8 cellular contexts compared by ENCODE assay signal in the genomic region with DNA sequence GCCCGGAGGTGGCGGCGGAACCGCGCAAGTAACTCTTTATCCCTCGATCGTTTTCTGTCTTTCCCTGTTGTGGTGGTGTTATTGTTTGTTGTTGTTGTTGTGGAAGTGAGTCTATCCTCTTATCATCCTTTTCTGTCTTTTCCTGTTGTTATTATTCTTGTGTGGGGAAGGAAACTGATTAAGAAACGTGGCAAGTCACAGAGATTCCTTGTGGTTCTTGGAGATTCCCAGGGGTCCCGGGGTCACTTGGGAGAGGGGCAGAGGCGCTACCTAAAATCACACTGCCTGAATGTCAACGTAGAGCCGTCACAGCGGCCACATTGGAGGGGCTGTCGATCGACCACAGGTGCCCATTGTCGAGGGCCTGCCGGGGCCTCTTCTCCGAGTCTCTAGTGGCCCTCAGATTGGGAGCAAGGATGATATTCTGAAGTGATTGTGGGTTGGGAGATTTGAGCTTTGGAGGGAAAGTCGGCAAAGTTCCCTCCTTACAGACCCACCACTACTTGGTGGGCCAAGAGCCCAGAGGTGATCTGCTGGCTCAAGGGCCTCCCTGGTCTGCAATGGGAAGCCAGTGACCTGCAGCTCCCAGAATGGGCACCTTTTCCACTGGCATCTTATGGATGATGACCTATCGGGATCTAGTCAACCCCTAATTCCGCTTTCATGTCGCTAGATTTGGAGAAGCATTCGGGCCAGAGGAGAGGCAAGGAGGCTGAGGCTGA. TPM values are rescaled to one million over a fixed set of nuclear protein-coding genes. Genes with fewer than 3 reads are reported as not detected.
A peak's percentile ranks its signal among the peaks of the same experiment; 100 is the strongest.
DNase-seq lines count a peak whose midpoint lies in the region; ATAC-seq, FAIRE-seq and TF ChIP-seq lines count a peak whose summit lies in the region.

No MANE protein-coding gene starts in this region.

- no peak for DNase-seq in activated T-cell treated with anti-CD3 and anti-CD28 coated beads, Interleukin-2, amount 50 U/mL, for 4 hours
- DNase-seq in activated T-cell treated with anti-CD3 and anti-CD28 coated beads for 4 hours (no peak), GM12878 (ENCODE audit: low read depth, low spot score) (no peak), right lobe of liver (no peak), upper lobe of left lung (peak; percentile 25 to 32), germinal center (ENCODE audit: low spot score) (no peak), GOT3 (lab: John Stamatoyannopoulos, UW) (no peak)

- SMC1A ChIA-PET in GM12878 (lab: Charles Lee; ENCODE audit: uncharacterized antibody, unreplicated experiment), result interaction anchor here (1.0 to 11.3 kb wide), 8 partner anchors 15 to 217 kb away, joined by 3 to 250 read pairs (median 60); a partner anchor contains a TSS

- H3K4me3 ChIP-seq in GM12878 (peak overlapping the region; percentile 97), right lobe of liver (peak overlapping the region; percentile 55 to 91 (median 83)), upper lobe of left lung (peak overlapping the region; percentile 79 to 93 (median 88))

- H3K27me3 ChIP-seq in GM12878 (replicated peaks in 1 of 2; ENCODE audit: control insufficient read depth in 2 of 2, insufficient read depth in 2 of 2, low read length in 1 of 2) (no peaks in the 10 kb centered on the region), right lobe of liver (no peaks in the 10 kb centered on the region), upper lobe of left lung (no peaks in the 10 kb centered on the region)

- under 1% methylated on average over 23 of the region's 23 CpGs for WGBS in GM12878 (ENCODE audit: insufficient coverage, insufficient replicate concordance, low lambda C conversion rate, missing lambda C conversion rate)
- 12% methylated on average over 16 of the region's 23 CpGs for WGBS in right lobe of liver (ENCODE audit: insufficient coverage, low coverage, low lambda C conversion rate, missing lambda C conversion rate)
- 13 to 16% methylated on average over 17 to 23 of the region's 23 CpGs for WGBS in upper lobe of left lung, 2 donors

- no peaks in the 10 kb centered on the region; the same call in 1 of the 2 replicates for H4K20me1 ChIP-seq in GM12878 (ENCODE audit: control insufficient read depth, insufficient read depth)

- FAIRE-seq in GM12878 (lab: Jason Lieb, UNC), result no peak

- TF ChIP-seq CTCF in GM12878 (IDR thresholded peaks at IDR 0.05 in 2 of 3, conservative IDR thresholded peaks at IDR 0.05 in 1 of 3; ENCODE audit: control insufficient read depth in 2 of 3, extremely low read depth in 1 of 3, insufficient read depth in 1 of 3, low read depth in 3 of 3, low read length in 3 of 3), result no peak
- TF ChIP-seq CTCF in right lobe of liver (IDR thresholded peaks at IDR 0.05), result no peak
- no peak for TF ChIP-seq CTCF in upper lobe of left lung (IDR thresholded peaks at IDR 0.05)

- intact Hi-C loops in GM12878 (cut with micrococcal nuclease; ENCODE audit: unreplicated experiment), result no loop called here
- intact Hi-C loops in right lobe of liver (cut with DNase I), result loop anchor here (5.0 to 10.0 kb wide), 2 partner anchors 117 to 119 kb away; a partner anchor contains a TSS

- POLR2A ChIA-PET in GM12878 (lab: Charles Lee), result interaction anchor here (0.5 to 6.5 kb wide), 11 partner anchors 13 to 517 kb away, joined by 3 to 67 read pairs (median 5); a partner anchor contains a TSS

- peak overlapping the region; percentile 97 for H3K27ac ChIP-seq in GM12878 (ENCODE audit: control insufficient read depth, insufficient read depth)
- H3K27ac ChIP-seq in right lobe of liver, result peak overlapping the region; percentile 95 to 98 (median 97)
- H3K27ac ChIP-seq in upper lobe of left lung, result peak overlapping the region; percentile 95 to 99 (median 99)

- peaks cover 14% of the 10 kb centered on the region for H3K36me3 Mint-ChIP-seq in activated T-cell treated with anti-CD3 and anti-CD28 coated beads, Interleukin-2, amount 50 U/mL, for 4 hours (ENCODE audit: insufficient read depth)

- peaks cover 0 to 7% of the 10 kb centered on the region in 2 experiments; a peak in 1 of 4 replicates for H3K36me3 ChIP-seq in GM12878 (ENCODE audit: control insufficient read depth in 2 of 2, insufficient read depth in 2 of 2, low read length in 1 of 2)
- H3K36me3 ChIP-seq in right lobe of liver, result peaks cover 0 to 9% (median 1%) of the 10 kb centered on the region in 4 donors
- peaks cover 0 to 5% (median 0%) of the 10 kb centered on the region in 4 donors for H3K36me3 ChIP-seq in upper lobe of left lung

- CTCF ChIA-PET in GM12878 (lab: Yijun Ruan, JAX), result interaction anchor here (0.6 to 6.4 kb wide), 11 partner anchors 63 to 623 kb away, joined by 3 to 192 read pairs (median 19); a partner anchor contains a TSS

- in situ Hi-C loops in GM12878 (cut with MboI), result loop anchor here (10.0 kb wide), 2 partner anchors 577 to 1027 kb away; no protein-coding TSS in a partner anchor

- H3K4me1 Mint-ChIP-seq in activated T-cell treated with anti-CD3 and anti-CD28 coated beads, Interleukin-2, amount 50 U/mL, for 4 hours (ENCODE audit: low read depth), result peaks cover 64% of the 10 kb centered on the region

- H3K4me3 Mint-ChIP-seq in activated T-cell treated with anti-CD3 and anti-CD28 coated beads, Interleukin-2, amount 50 U/mL, for 4 hours, result peak overlapping the region; percentile 95

- H3K9ac ChIP-seq in GM12878 (ENCODE audit: control insufficient read depth, insufficient read depth, low read length), result peak overlapping the region; percentile 95

- TF ChIP-seq RAD21 in GM12878 (IDR thresholded peaks at IDR 0.05; ENCODE audit: insufficient read depth, low read depth, low read length), result no peak

- H3K9me3 ChIP-seq in GM12878 (replicated peaks; ENCODE audit: control insufficient read depth, insufficient read depth, low read length) (no peaks in the 10 kb centered on the region), right lobe of liver (no peaks in the 10 kb centered on the region), upper lobe of left lung (no peaks in the 10 kb centered on the region)

- peaks cover 55% of the 10 kb centered on the region for H3K79me2 ChIP-seq in GM12878 (ENCODE audit: control insufficient read depth, insufficient read depth, low read length)

- TF ChIP-seq POLR2A in GM12878 (IDR thresholded peaks at IDR 0.05; ENCODE audit: low read depth, low read length), result no peak
- TF ChIP-seq POLR2A in right lobe of liver (IDR thresholded peaks at IDR 0.05), result no peak
- peak in 1 of 4 donors; percentile 5 for TF ChIP-seq POLR2A in upper lobe of left lung (IDR thresholded peaks at IDR 0.05)

- H3K27me3 Mint-ChIP-seq in activated T-cell treated with anti-CD3 and anti-CD28 coated beads, Interleukin-2, amount 50 U/mL, for 4 hours (ENCODE audit: low read depth), result no peaks in the 10 kb centered on the region

- RAD21 ChIA-PET in GM12878 (lab: Charles Lee; ENCODE audit: unreplicated experiment), result interaction anchor here (2.1 to 8.2 kb wide), 9 partner anchors 15 to 223 kb away, joined by 12 to 236 read pairs (median 46); a partner anchor contains a TSS

- H3K4me1 ChIP-seq in GM12878 (ENCODE audit: control insufficient read depth, insufficient read depth, low read length) (peaks cover 16% of the 10 kb centered on the region), right lobe of liver (peaks cover 0 to 43% (median 13%) of the 10 kb centered on the region in 4 donors), upper lobe of left lung (peaks cover 30 to 48% (median 40%) of the 10 kb centered on the region in 4 donors)

- peak overlapping the region; percentile 45 for H2AFZ ChIP-seq in GM12878 (ENCODE audit: control insufficient read depth, low read depth, low read length)

- no peaks in the 10 kb centered on the region for H3K9me3 Mint-ChIP-seq in activated T-cell treated with anti-CD3 and anti-CD28 coated beads, Interleukin-2, amount 50 U/mL, for 4 hours

- ATAC-seq in activated T-cell treated with anti-CD3 and anti-CD28 coated beads, Interleukin-2, amount 50 U/mL, for 4 hours, result no peak
- ATAC-seq in GM12878 (peak; percentile 3; the same call in 1 of the 3 replicates), right lobe of liver (no peak), upper lobe of left lung (ENCODE audit: low FRiP score in 2 of 2) (no peak), GM21528 (IDR thresholded peaks at IDR 0.05; ENCODE audit: low FRiP score, unreplicated experiment) (no peak)

- TSS peak; percentile 50 for BruUV-seq in GM12878 (replicated peaks; lab: Mats Ljungman, UMichigan)

- TF ChIP-seq EP300 in GM12878 (IDR thresholded peaks at IDR 0.05; ENCODE audit: borderline replicate concordance in 1 of 2, control insufficient read depth in 1 of 2, low read depth in 2 of 2, low read length in 2 of 2) (no peak), upper lobe of left lung (IDR thresholded peaks at IDR 0.05) (no peak)

- peak overlapping the region; percentile 70 for H3K4me2 ChIP-seq in GM12878 (ENCODE audit: control insufficient read depth, insufficient read depth)

TF ChIP-seq in GM12878, 131 proteins besides CTCF, POLR2A, EP300 and RAD21:
- TF ChIP-seq ZNF217 (IDR thresholded peaks at IDR 0.05), result no peak
- 0 out of 4 replicates have a peak, but pooled peaks of 1 of the 2 experiments have one; percentile 14 for TF ChIP-seq ETV6 (conservative IDR thresholded peaks at IDR 0.05 in 1 of 2, IDR thresholded peaks at IDR 0.05 in 1 of 2; ENCODE audit: borderline replicate concordance in 1 of 2, low read depth in 1 of 2)
- TF ChIP-seq WRNIP1 (IDR thresholded peaks at IDR 0.05; ENCODE audit: borderline replicate concordance, low read depth, low read length), result 0 out of 2 replicates have a peak, but pooled peaks have one; percentile 10
- TF ChIP-seq JUNB (IDR thresholded peaks at IDR 0.05), result 0 out of 2 replicates have a peak, but pooled peaks have one; percentile 4

RNA-seq across cellular contexts. Expression of a gene that starts 0.8 kb away (rescaled TPM):
- 10 to 100 TPM; 22.8 to 48.9 (median 23.5) TPM for total RNA-seq in activated T-cell treated with anti-CD3 and anti-CD28 coated beads, Interleukin-2, amount 50 U/mL, for 4 hours
- total RNA-seq in GM12878 (2013; cell fraction: nucleolus; rRNA removed), result 774 and 778 TPM in 2 replicates
- total RNA-seq in GM12878 (2014; rRNA removed), result 111 and 132 TPM in 2 replicates
- total RNA-seq in GM12878 (2014; rRNA removed; fragmentation: Illumina TruSeq; extraction: Trizol), result 140 and 143 TPM in 2 replicates
- 87.0 and 95.5 TPM in 2 replicates for total RNA-seq in GM12878 (2021)
- 32.0 TPM for polyA plus RNA-seq in GM12878 (2011; ENCODE audit: low read depth)
- polyA plus RNA-seq in GM12878 (2011; rRNA removed), result 189 and 253 TPM in 2 replicates
- polyA plus RNA-seq in GM12878 (2011; cell fraction: cytosol; rRNA removed), result 97.7 and 115 TPM in 2 replicates
- polyA plus RNA-seq in GM12878 (2011; cell fraction: nucleus; rRNA removed), result 202 and 212 TPM in 2 replicates
- polyA plus RNA-seq in GM12878 (2012), result 41.3 and 41.4 TPM in 2 replicates
- polyA plus RNA-seq in GM12878 (2014; fragmentation: Illumina TruSeq; extraction: Trizol), result 92.0 and 115 TPM in 2 replicates
- 10 to 100 TPM; 21.6 to 57.0 TPM for polyA plus RNA-seq in GM12878 (2014; fragmentation: Nextera tagmentation; extraction: Ambion mirVana)
- polyA plus RNA-seq in GM12878 (2014; rRNA removed), result 76.3 and 93.3 TPM in 2 replicates
- polyA plus RNA-seq in GM12878 (2016; fragmentation: Nextera tagmentation; extraction: Ambion mirVana), result 10 to 100 TPM; 39.8 to 44.3 TPM
- polyA minus RNA-seq in GM12878 (2011; rRNA and poly(A)+ RNA removed), result 213 and 234 TPM in 2 replicates
- polyA minus RNA-seq in GM12878 (2011; cell fraction: cytosol; rRNA and poly(A)+ RNA removed), result 86.9 and 96.8 TPM in 2 replicates
- 204 and 283 TPM in 2 replicates for polyA minus RNA-seq in GM12878 (2011; cell fraction: nucleus; rRNA and poly(A)+ RNA removed)
- 100 to 1,000 TPM in 1 of 6 experiments, 10 to 100 TPM in 5; 35.2 to 111 (median 37.3) TPM for total RNA-seq in right lobe of liver
- total RNA-seq in upper lobe of left lung, result 100 to 1,000 TPM in 5 of 6 donors, 10 to 100 TPM in 1; 99.3 to 376 (median 182) TPM

Comparison
In these comparisons a context has a peak if more than half of its experiments do, and no peak if none do; other contexts are left out.
1. DNase-seq: peak in upper lobe of left lung (2 of 2); none in activated T-cell treated with anti-CD3 and anti-CD28 coated beads, Interleukin-2, amount 50 U/mL, for 4 hours (single experiment), activated T-cell treated with anti-CD3 and anti-CD28 coated beads for 4 hours (single experiment), GM12878 (single experiment), right lobe of liver (0 of 3), germinal center (single experiment) and GOT3 (single experiment).
2. Peak in every context shown above with its lines, with median percentiles within 50 percentile points of each other: H3K27ac ChIP-seq and H3K4me3 ChIP-seq.